ENCODE assay signal across 8 cellular contexts in the genomic region with DNA sequence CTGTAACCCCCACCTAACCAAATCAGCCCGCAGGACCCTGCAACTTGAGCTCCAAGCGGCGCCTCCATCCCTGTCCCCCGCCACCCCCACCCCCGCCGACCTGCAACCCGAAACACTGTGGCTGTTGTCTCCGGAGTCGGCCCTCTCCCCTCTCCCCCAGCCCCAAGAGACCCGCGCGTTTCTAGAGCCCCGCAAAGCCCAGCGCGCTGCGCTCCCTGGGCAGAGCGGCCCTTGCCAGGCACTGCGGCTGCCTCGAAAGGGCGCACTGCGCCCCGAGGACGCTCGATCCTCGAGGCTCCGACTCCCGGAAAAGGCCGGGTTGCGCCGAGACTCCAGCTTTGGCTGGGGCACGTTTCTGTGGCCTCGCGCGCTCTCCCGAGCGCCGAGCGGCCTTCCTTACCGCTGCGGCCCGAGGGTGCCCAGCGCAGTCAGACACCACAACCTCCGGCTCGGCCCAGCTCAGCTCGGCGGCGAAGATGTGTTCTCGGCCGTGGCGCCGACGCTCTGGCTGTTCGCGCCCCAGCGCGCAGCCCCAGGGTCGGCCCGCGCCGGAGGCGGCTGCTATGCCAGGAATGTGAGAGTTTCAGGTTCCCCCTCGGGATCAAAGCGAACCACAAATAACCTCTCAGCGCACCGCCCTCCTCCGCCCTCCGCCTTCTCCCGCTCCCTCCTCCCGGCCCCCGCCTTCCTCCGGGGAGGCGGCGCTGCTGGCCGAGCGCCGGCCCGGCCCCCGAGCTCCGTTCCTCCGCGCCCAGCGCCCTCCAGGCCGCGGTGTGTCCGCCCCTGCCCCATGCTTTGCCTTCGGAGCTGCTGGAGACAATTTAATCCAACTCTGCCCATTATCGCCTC. TPM values are rescaled to one million over a fixed set of nuclear protein-coding genes. Genes with fewer than 3 reads are reported as not detected.
DNase-seq lines count a peak whose midpoint lies in the region; ATAC-seq and TF ChIP-seq lines count a peak whose summit lies in the region.

Gene AMOTL2, minus strand, starts transcription at position 506 of the 849 bp plus-strand sequence. CDS start 3,014 bp downstream, outside the sequence.

- peak within 1 kb of the TSS; percentile 96 to 100 (median 98) for H3K27ac ChIP-seq in heart left ventricle

- ATAC-seq in heart left ventricle = peak; percentile 62 to 85 (median 82)
- ATAC-seq in omental fat pad (ENCODE audit: low FRiP score) = peak; percentile 86
- no peak for ATAC-seq in GM18511 (IDR thresholded peaks at IDR 0.05; ENCODE audit: unreplicated experiment)
- ATAC-seq in HG03565 (IDR thresholded peaks at IDR 0.05; ENCODE audit: unreplicated experiment) = no peak

- peaks cover 0 to 29% (median 24%) of the 10 kb centered on the region in 9 donors for H3K36me3 ChIP-seq in heart left ventricle

- intact Hi-C loops in heart left ventricle (cut with DNase I) = loop anchor here in 9 of 10 donors (1.0 to 10.0 kb wide), 7 partner anchors 10 to 159 kb away; no protein-coding TSS in a partner anchor

- H3K9me3 ChIP-seq in heart left ventricle = no peaks in the 10 kb centered on the region

- DNase-seq in DMS 273 (lab: John Stamatoyannopoulos, UW; ENCODE audit: unreplicated experiment) = peak; percentile 94
- DNase-seq in HCEC 1CT = peak; percentile 94
- DNase-seq in NCI-H526 treated with DMSO at 0.1 percent for 48 hours (lab: John Stamatoyannopoulos, UW) = peak; percentile 72
- peak in 53 of 58 donors; percentile 18 to 83 (median 69) for DNase-seq in anterior cingulate cortex (lab: John Stamatoyannopoulos, UW)
- DNase-seq in heart left ventricle = peak; percentile 92
- DNase-seq in omental fat pad (ENCODE audit: low spot score) = peak; percentile 44

- peak in 1 of 2 donors; percentile 96 for TF ChIP-seq POLR2A in heart left ventricle (IDR thresholded peaks at IDR 0.05)

- peaks cover 21 to 63% (median 48%) of the 10 kb centered on the region in 12 donors for H3K4me1 ChIP-seq in heart left ventricle

- TF ChIP-seq CTCF in heart left ventricle (IDR thresholded peaks at IDR 0.05) (no peak), omental fat pad (IDR thresholded peaks at IDR 0.05) (no peak)

- WGBS in heart left ventricle, 4 donors = 0 to 1% (median 0%) methylated on average over 15 to 87 of the region's 87 CpGs

- H3K27me3 ChIP-seq in heart left ventricle = peaks cover 0 to 17% (median 0%) of the 10 kb centered on the region in 9 donors

- H3K4me3 ChIP-seq in heart left ventricle = peak within 1 kb of the TSS; percentile 61 to 98 (median 76)

RNA-seq across cellular contexts. Expression of gene AMOTL2, which starts in this region (rescaled TPM):
- total RNA-seq in heart left ventricle (100 to 1,000 TPM in 1 of 9 donors, 10 to 100 TPM in 8; 26.0 to 109 (median 50.0) TPM), omental fat pad (100 to 1,000 TPM in 3 of 4 donors, 10 to 100 TPM in 1; 99.0 to 201 (median 158) TPM)
- polyA plus RNA-seq in heart left ventricle = 10 to 100 TPM; 19.0 to 36.4 TPM

Comparison
In these comparisons a context has a peak if more than half of its experiments do, and no peak if none do; other contexts are left out.
1. DNase-seq: peak in every context shown above with its lines; median percentile 94 in DMS 273; 94 in HCEC 1CT; 92 in heart left ventricle; 72 in NCI-H526 treated with DMSO at 0.1 percent for 48 hours; 69 in anterior cingulate cortex; 44 in omental fat pad.
2. ATAC-seq: peak in heart left ventricle (4 of 4) and omental fat pad (single experiment); none in GM18511 (single experiment) and HG03565 (single experiment).